ENCODE assay signal across 1 cellular context in the genomic region with DNA sequence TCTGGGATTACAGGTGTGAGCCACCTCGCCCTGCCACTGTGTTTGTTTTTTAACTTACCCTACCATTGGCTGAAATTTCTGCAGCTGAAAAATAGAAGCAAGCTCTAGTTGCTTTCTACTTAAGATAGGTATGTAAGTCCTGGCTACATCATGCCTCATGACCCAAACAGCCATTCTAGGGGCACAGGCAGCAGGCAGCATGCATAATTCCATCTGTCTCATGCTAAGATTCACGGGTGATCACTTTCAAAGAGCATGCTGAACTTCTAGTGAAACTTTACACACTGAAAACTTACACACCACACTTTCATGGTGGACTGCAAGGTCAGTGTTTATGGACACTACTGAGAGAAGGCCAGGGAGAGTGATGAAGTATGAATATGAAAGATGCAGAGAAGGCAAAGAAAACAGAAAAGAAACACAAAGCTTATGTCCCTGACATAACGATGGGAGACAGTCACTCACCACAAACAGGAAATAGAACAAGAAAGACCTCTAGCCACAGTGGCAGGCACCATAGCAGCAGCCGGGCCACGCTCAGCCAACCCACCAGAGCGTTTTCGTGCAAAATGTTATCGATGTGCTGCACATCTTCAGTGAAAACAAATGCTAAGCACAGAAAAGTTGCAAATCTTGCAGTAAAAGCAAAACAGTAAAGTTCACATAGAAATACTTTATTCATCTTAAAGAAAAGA.
TF ChIP-seq lines count a peak whose summit lies in the region.

No MANE protein-coding gene starts in this region.

TF ChIP-seq in SK-N-SH, 30 proteins besides CTCF, POLR2A, EP300 and RAD21 (continued from another document):
- TF ChIP-seq, protein P1, sequence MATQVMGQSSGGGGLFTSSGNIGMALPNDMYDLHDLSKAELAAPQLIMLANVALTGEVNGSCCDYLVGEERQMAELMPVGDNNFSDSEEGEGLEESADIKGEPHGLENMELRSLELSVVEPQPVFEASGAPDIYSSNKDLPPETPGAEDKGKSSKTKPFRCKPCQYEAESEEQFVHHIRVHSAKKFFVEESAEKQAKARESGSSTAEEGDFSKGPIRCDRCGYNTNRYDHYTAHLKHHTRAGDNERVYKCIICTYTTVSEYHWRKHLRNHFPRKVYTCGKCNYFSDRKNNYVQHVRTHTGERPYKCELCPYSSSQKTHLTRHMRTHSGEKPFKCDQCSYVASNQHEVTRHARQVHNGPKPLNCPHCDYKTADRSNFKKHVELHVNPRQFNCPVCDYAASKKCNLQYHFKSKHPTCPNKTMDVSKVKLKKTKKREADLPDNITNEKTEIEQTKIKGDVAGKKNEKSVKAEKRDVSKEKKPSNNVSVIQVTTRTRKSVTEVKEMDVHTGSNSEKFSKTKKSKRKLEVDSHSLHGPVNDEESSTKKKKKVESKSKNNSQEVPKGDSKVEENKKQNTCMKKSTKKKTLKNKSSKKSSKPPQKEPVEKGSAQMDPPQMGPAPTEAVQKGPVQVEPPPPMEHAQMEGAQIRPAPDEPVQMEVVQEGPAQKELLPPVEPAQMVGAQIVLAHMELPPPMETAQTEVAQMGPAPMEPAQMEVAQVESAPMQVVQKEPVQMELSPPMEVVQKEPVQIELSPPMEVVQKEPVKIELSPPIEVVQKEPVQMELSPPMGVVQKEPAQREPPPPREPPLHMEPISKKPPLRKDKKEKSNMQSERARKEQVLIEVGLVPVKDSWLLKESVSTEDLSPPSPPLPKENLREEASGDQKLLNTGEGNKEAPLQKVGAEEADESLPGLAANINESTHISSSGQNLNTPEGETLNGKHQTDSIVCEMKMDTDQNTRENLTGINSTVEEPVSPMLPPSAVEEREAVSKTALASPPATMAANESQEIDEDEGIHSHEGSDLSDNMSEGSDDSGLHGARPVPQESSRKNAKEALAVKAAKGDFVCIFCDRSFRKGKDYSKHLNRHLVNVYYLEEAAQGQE (IDR thresholded peaks at IDR 0.05; ENCODE audit: low read depth, low read length), result no peak
- TF ChIP-seq FOSL2 (IDR thresholded peaks at IDR 0.05; ENCODE audit: borderline replicate concordance, low read depth), result no peak
- TF ChIP-seq, protein P2, sequence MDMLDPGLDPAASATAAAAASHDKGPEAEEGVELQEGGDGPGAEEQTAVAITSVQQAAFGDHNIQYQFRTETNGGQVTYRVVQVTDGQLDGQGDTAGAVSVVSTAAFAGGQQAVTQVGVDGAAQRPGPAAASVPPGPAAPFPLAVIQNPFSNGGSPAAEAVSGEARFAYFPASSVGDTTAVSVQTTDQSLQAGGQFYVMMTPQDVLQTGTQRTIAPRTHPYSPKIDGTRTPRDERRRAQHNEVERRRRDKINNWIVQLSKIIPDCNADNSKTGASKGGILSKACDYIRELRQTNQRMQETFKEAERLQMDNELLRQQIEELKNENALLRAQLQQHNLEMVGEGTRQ (IDR thresholded peaks at IDR 0.05; ENCODE audit: borderline replicate concordance, low read depth, low read length), result no peak
- TF ChIP-seq FOXJ3 (CRISPR knock-in tag; IDR thresholded peaks at IDR 0.05), result no peak
- TF ChIP-seq CHD2 (IDR thresholded peaks at IDR 0.05; ENCODE audit: low read length, partially characterized antibody), result no peak
- TF ChIP-seq, protein P3, sequence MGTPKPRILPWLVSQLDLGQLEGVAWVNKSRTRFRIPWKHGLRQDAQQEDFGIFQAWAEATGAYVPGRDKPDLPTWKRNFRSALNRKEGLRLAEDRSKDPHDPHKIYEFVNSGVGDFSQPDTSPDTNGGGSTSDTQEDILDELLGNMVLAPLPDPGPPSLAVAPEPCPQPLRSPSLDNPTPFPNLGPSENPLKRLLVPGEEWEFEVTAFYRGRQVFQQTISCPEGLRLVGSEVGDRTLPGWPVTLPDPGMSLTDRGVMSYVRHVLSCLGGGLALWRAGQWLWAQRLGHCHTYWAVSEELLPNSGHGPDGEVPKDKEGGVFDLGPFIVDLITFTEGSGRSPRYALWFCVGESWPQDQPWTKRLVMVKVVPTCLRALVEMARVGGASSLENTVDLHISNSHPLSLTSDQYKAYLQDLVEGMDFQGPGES (IDR thresholded peaks at IDR 0.05; ENCODE audit: low read depth, low read length), result no peak
- no peak for TF ChIP-seq TCF12 (IDR thresholded peaks at IDR 0.05)
- no peak for TF ChIP-seq GABPA (IDR thresholded peaks at IDR 0.05; ENCODE audit: low read depth)
- no peak for TF ChIP-seq YY1 (IDR thresholded peaks at IDR 0.05; ENCODE audit: low read depth)
- TF ChIP-seq, protein P4, sequence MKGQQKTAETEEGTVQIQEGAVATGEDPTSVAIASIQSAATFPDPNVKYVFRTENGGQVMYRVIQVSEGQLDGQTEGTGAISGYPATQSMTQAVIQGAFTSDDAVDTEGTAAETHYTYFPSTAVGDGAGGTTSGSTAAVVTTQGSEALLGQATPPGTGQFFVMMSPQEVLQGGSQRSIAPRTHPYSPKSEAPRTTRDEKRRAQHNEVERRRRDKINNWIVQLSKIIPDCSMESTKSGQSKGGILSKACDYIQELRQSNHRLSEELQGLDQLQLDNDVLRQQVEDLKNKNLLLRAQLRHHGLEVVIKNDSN (IDR thresholded peaks at IDR 0.05; ENCODE audit: borderline replicate concordance, low read depth), result no peak
